In genomic region chr4:107315584-107315983, GRCh38 we compare ENCODE assay signal across 8 cellular contexts.
"Had no signal": no experiment of that assay in that cellular context is flagged by ENCODE, and none has a peak within 500 bp of the region (broad histone marks: within the 10 kb centered on the region; RNA-seq: fewer than 3 reads in every experiment).

No MANE protein-coding gene starts in this region.

- DNase-seq: GM23248, GOT3, H7, HFFc6, KG1 had no signal

- H3K9ac ChIP-seq: GM23248 had no signal

- H3K9me3 ChIP-seq: HAP-1 had no signal

- H3K36me3 ChIP-seq: HAP-1 had no signal

- ATAC-seq: HCT116 had no signal

- H3K4me1 ChIP-seq: HAP-1 had no signal

- H3K27ac ChIP-seq: GM23248, HL-60 had no signal

- H2AFZ ChIP-seq: GM23248 had no signal

- H3K4me3 ChIP-seq: GM23248, HAP-1 had no signal
